ENCODE assay signal across 8 cellular contexts in genomic region chr17:7572338-7572587, GRCh38. TPM values are rescaled to one million over a fixed set of nuclear protein-coding genes. Genes with fewer than 3 reads are reported as not detected.
DNase-seq lines count a peak whose midpoint lies in the region; ATAC-seq, FAIRE-seq and TF ChIP-seq lines count a peak whose summit lies in the region.

No MANE protein-coding gene starts in this region.

- H3K27me3 Mint-ChIP-seq in central memory CD8-positive, alpha-beta T cell: no peaks in the 10 kb centered on the region
- peaks cover 0 to 5% (median 0%) of the 10 kb centered on the region in 5 donors for H3K27me3 Mint-ChIP-seq in naive thymus-derived CD4-positive, alpha-beta T cell

- H3K4me3 ChIP-seq in GM12865 (ENCODE audit: low read depth, low read length) (peak overlapping the region; percentile 93), IMR-90 (ENCODE audit: insufficient read depth, low read depth, low read length) (peak overlapping the region; percentile 57)
- peak overlapping the region; percentile 72 for H3K4me3 ChIP-seq in naive thymus-derived CD4-positive, alpha-beta T cell (ENCODE audit: low read length)

- no peaks in the 10 kb centered on the region for H3K27me3 ChIP-seq in IMR-90 (ENCODE audit: control insufficient read depth, insufficient read depth, low read length)
- no peaks in the 10 kb centered on the region for H3K27me3 ChIP-seq in naive thymus-derived CD4-positive, alpha-beta T cell (ENCODE audit: control insufficient read depth in 2 of 2, insufficient read depth in 2 of 2, low read length in 2 of 2)

- H4K5ac ChIP-seq in IMR-90 (ENCODE audit: low read depth, low read length): peak overlapping the region; percentile 91

- H3K18ac ChIP-seq in IMR-90 (ENCODE audit: low read depth, low read length): peak overlapping the region; percentile 74

- peak overlapping the region; percentile 80 for H2BK120ac ChIP-seq in IMR-90 (ENCODE audit: low read depth, low read length)

- peak overlapping the region; percentile 93 for H3K9ac ChIP-seq in IMR-90 (ENCODE audit: low read depth, low read length)

- peak overlapping the region; percentile 100 for H3K4ac ChIP-seq in IMR-90 (ENCODE audit: low read depth, low read length)

- peak overlapping the region; percentile 96 for H3K23ac ChIP-seq in IMR-90 (ENCODE audit: low read depth, low read length)

- FAIRE-seq in frontal cortex (lab: Jason Lieb, UNC): no peak

- H3K27ac ChIP-seq in IMR-90 (ENCODE audit: insufficient read depth, low read length): peak overlapping the region; percentile 85
- H3K27ac ChIP-seq in naive thymus-derived CD4-positive, alpha-beta T cell (ENCODE audit: low read depth, low read length): peak overlapping the region; percentile 78

- no peaks in the 10 kb centered on the region for H3K9me3 Mint-ChIP-seq in central memory CD8-positive, alpha-beta T cell
- peaks cover 0 to 6% (median 0%) of the 10 kb centered on the region in 11 donors for H3K9me3 Mint-ChIP-seq in naive thymus-derived CD4-positive, alpha-beta T cell

- peaks cover 46% of the 10 kb centered on the region for H4K20me1 ChIP-seq in IMR-90 (ENCODE audit: insufficient read depth, low read length)

- H3K4me3 Mint-ChIP-seq in central memory CD8-positive, alpha-beta T cell: peak overlapping the region; percentile 100
- H3K4me3 Mint-ChIP-seq in naive thymus-derived CD4-positive, alpha-beta T cell: peak overlapping the region; percentile 90 to 100 (median 98)

- CTCF ChIA-PET in IMR-90 (lab: Yijun Ruan, JAX): interaction anchor here (1.2 kb wide), 1 partner anchor 11 kb away, joined by 4 read pairs; no protein-coding TSS in a partner anchor
- CTCF ChIA-PET in naive thymus-derived CD4-positive, alpha-beta T cell (lab: Charles Lee): no interaction called here

- H3K4me2 ChIP-seq in IMR-90 (ENCODE audit: low read depth, low read length): peak overlapping the region; percentile 94

- TF ChIP-seq POLR2A in IMR-90 (IDR thresholded peaks at IDR 0.05; ENCODE audit: low read depth, low read length): no peak

- peaks cover 57% of the 10 kb centered on the region for H3K36me3 ChIP-seq in IMR-90 (ENCODE audit: control insufficient read depth, insufficient read depth, low read length)
- H3K36me3 ChIP-seq in naive thymus-derived CD4-positive, alpha-beta T cell (ENCODE audit: control insufficient read depth in 2 of 3, insufficient read depth in 3 of 3, low read length in 3 of 3): peaks cover 28 to 70% (median 34%) of the 10 kb centered on the region in 3 experiments

- H3K9me3 ChIP-seq in IMR-90 (ENCODE audit: control insufficient read depth, insufficient read depth, low read length): no peaks in the 10 kb centered on the region
- no peaks in the 10 kb centered on the region for H3K9me3 ChIP-seq in naive thymus-derived CD4-positive, alpha-beta T cell (ENCODE audit: control insufficient read depth in 2 of 3, low read length in 3 of 3)

- peaks cover 8% of the 10 kb centered on the region for H3K4me1 ChIP-seq in IMR-90 (ENCODE audit: control insufficient read depth, insufficient read depth, low read length)
- H3K4me1 ChIP-seq in naive thymus-derived CD4-positive, alpha-beta T cell (ENCODE audit: control insufficient read depth in 2 of 2, insufficient read depth in 2 of 2, low read length in 2 of 2): peaks cover 21 to 31% of the 10 kb centered on the region in 2 donors

- H3K14ac ChIP-seq in IMR-90 (replicated peaks; ENCODE audit: low read depth, low read length): peak overlapping the region; percentile 100

- 0 out of 3 replicates have a peak overlapping the region, but pooled peaks have one; percentile 16 for H2BK15ac ChIP-seq in IMR-90 (ENCODE audit: low read depth, low read length)

- 5% methylated on average over 4 of the region's 11 CpGs; no CpG with 5 or more reads in 1 of the 2 experiments for WGBS in IMR-90 (ENCODE audit: extremely low coverage in 2 of 2, insufficient read length in 1 of 2), 2 experiments

- peak overlapping the region; percentile 99 for H3K27ac Mint-ChIP-seq in central memory CD8-positive, alpha-beta T cell (ENCODE audit: low read depth)
- H3K27ac Mint-ChIP-seq in naive thymus-derived CD4-positive, alpha-beta T cell: peak overlapping the region; percentile 94 to 99 (median 98)

- H4K8ac ChIP-seq in IMR-90 (ENCODE audit: low read depth in 2 of 2, low read length in 2 of 2): peak overlapping the region; percentile 76 to 96

- dilution Hi-C loops in IMR-90 (cut with HindIII; ENCODE audit: low sequenced_read_pairs, unreplicated experiment): no loop called here

- peaks cover 10 to 57% of the 10 kb centered on the region in 2 experiments; a peak in 3 of 4 replicates for H3K79me1 ChIP-seq in IMR-90 (ENCODE audit: low read depth in 1 of 2, low read length in 2 of 2)

- peak overlapping the region; percentile 89 for H4K91ac ChIP-seq in IMR-90 (ENCODE audit: insufficient read depth, low read depth, low read length)

- no peak for TF ChIP-seq RAD21 in IMR-90 (IDR thresholded peaks at IDR 0.05; ENCODE audit: low read length)

- ATAC-seq in IMR-90 (ENCODE audit: low read depth): no peak
- no peak for ATAC-seq in central memory CD8-positive, alpha-beta T cell (replicated peaks; ENCODE audit: extremely low read depth, poor library complexity, severe bottlenecking)
- no peak for ATAC-seq in naive thymus-derived CD4-positive, alpha-beta T cell
- ATAC-seq in GM21786 (IDR thresholded peaks at IDR 0.05; ENCODE audit: unreplicated experiment): no peak

- DNase-seq in GM12865 (ENCODE audit: low read depth): no peak
- no peak for DNase-seq in IMR-90
- no peak for DNase-seq in central memory CD8-positive, alpha-beta T cell (ENCODE audit: low spot score in 2 of 2)
- no peak for DNase-seq in naive thymus-derived CD4-positive, alpha-beta T cell
- DNase-seq in OCI-M1 (lab: John Stamatoyannopoulos, UW): no peak
- DNase-seq in activated CD8-positive, alpha-beta memory T cell treated with anti-CD3 and anti-CD28 coated beads for 24 hours: no peak
- DNase-seq in frontal cortex (ENCODE audit: low spot score in 2 of 2): no peak

- H2AK9ac ChIP-seq in IMR-90 (replicated peaks; ENCODE audit: low read depth, low read length, poor library complexity): peak overlapping the region; percentile 99

- peaks cover 9% of the 10 kb centered on the region; the same call in 1 of the 2 replicates for H3K9me1 ChIP-seq in IMR-90 (ENCODE audit: insufficient read depth, low read length)

- H2BK5ac ChIP-seq in IMR-90 (ENCODE audit: low read depth, low read length, poor library complexity, severe bottlenecking): peak overlapping the region; percentile 95

- peaks cover 59% of the 10 kb centered on the region for H3K36me3 Mint-ChIP-seq in central memory CD8-positive, alpha-beta T cell (ENCODE audit: insufficient read depth)
- peaks cover 4 to 55% (median 27%) of the 10 kb centered on the region in 5 donors for H3K36me3 Mint-ChIP-seq in naive thymus-derived CD4-positive, alpha-beta T cell

- H2AK5ac ChIP-seq in IMR-90 (ENCODE audit: low read depth, low read length): peak overlapping the region; percentile 96

- TF ChIP-seq CTCF in GM12865 (IDR thresholded peaks at IDR 0.05; ENCODE audit: insufficient read depth, low read depth, low read length, missing control alignments) (no peak), IMR-90 (conservative IDR thresholded peaks at IDR 0.05; ENCODE audit: low read depth, low read length) (no peak)

- peak overlapping the region; percentile 83 for H3K56ac ChIP-seq in IMR-90 (ENCODE audit: extremely low read depth, insufficient read depth, low read length)

- intact Hi-C loops in IMR-90 (cut with micrococcal nuclease): loop anchor here (5.0 kb wide), 1 partner anchor 270 kb away; no protein-coding TSS in a partner anchor
- intact Hi-C loops in naive thymus-derived CD4-positive, alpha-beta T cell (cut with micrococcal nuclease): loop anchor here (1.0 to 10.0 kb wide), 29 partner anchors 11 to 618 kb away; partner anchors contain the start of genes ELP5 (in 2 of the 2), PER1 (in 2 of the 2), POLR2A (in 2 of the 2) and SENP3 (in 2 of the 2)

- H2BK20ac ChIP-seq in IMR-90 (ENCODE audit: low read depth, low read length): 0 out of 2 replicates have a peak overlapping the region, but pooled peaks have one; percentile 16

- peaks cover 42% of the 10 kb centered on the region for H3K4me1 Mint-ChIP-seq in central memory CD8-positive, alpha-beta T cell
- H3K4me1 Mint-ChIP-seq in naive thymus-derived CD4-positive, alpha-beta T cell: peaks cover 12 to 61% (median 43%) of the 10 kb centered on the region in 7 donors

- in situ Hi-C loops in IMR-90 (cut with MboI; ENCODE audit: low sequenced_read_pairs): no loop called here

- POLR2A ChIA-PET in IMR-90 (lab: Charles Lee; ENCODE audit: unreplicated experiment): no interaction called here
- POLR2A ChIA-PET in naive thymus-derived CD4-positive, alpha-beta T cell (lab: Charles Lee): interaction anchor here (1.0 to 8.2 kb wide), 11 partner anchors 8 to 136 kb away, joined by 3 to 108 read pairs (median 6); partner anchors contain the start of genes MPDU1, POLR2A, SAT2 and SENP3

- peak overlapping the region; percentile 90 for H2AFZ ChIP-seq in IMR-90 (replicated peaks; ENCODE audit: low read length, poor library complexity)

- no TSS peak for BruUV-seq in IMR-90 (replicated peaks; lab: Mats Ljungman, UMichigan)

RNA-seq across cellular contexts. Expression of gene CD68, which starts 7.2 kb away (rescaled TPM):
- total RNA-seq in IMR-90 (2012; rRNA removed): 16.0 and 23.3 TPM in 2 replicates
- polyA plus RNA-seq in IMR-90 (2012; rRNA removed): 43.1 and 55.0 TPM in 2 replicates
- polyA plus RNA-seq in IMR-90 (2012; cell fraction: cytosol; rRNA removed): 18.3 and 59.5 TPM in 2 replicates
- polyA plus RNA-seq in IMR-90 (2012; cell fraction: nucleus; rRNA removed; ENCODE audit: low replicate concordance): 2.6 and 3.5 TPM in 2 replicates
- 100 to 1,000 TPM in 1 of 5 experiments, 10 to 100 TPM in 2, 1 to 10 TPM in 2; 6.8 to 176 (median 18.8) TPM for total RNA-seq in naive thymus-derived CD4-positive, alpha-beta T cell
- polyA plus RNA-seq in naive thymus-derived CD4-positive, alpha-beta T cell: under 1 TPM; 0.12 to 0.21 TPM
- total RNA-seq in frontal cortex: 1.2 TPM

RNA-seq across cellular contexts. Expression of gene SENP3, which starts 10.5 kb away (rescaled TPM):
- total RNA-seq in IMR-90 (2012; rRNA removed) (72.8 and 120 TPM in 2 replicates), frontal cortex (102 TPM)
- polyA plus RNA-seq in IMR-90 (2012; rRNA removed): 74.7 and 82.4 TPM in 2 replicates
- polyA plus RNA-seq in IMR-90 (2012; cell fraction: cytosol; rRNA removed): 37.8 and 97.7 TPM in 2 replicates
- 35.2 and 52.7 TPM in 2 replicates for polyA plus RNA-seq in IMR-90 (2012; cell fraction: nucleus; rRNA removed; ENCODE audit: low replicate concordance)
- 10 to 100 TPM; 35.0 to 43.8 (median 40.8) TPM for total RNA-seq in naive thymus-derived CD4-positive, alpha-beta T cell
- 10 to 100 TPM; 13.2 to 20.6 TPM for polyA plus RNA-seq in naive thymus-derived CD4-positive, alpha-beta T cell

RNA-seq across cellular contexts. Expression of gene MPDU1, which starts 11.4 kb away (rescaled TPM):
- total RNA-seq in IMR-90 (2012; rRNA removed): 142 and 149 TPM in 2 replicates
- 135 and 152 TPM in 2 replicates for polyA plus RNA-seq in IMR-90 (2012; rRNA removed)
- polyA plus RNA-seq in IMR-90 (2012; cell fraction: cytosol; rRNA removed): 111 and 139 TPM in 2 replicates
- 74.4 and 102 TPM in 2 replicates for polyA plus RNA-seq in IMR-90 (2012; cell fraction: nucleus; rRNA removed; ENCODE audit: low replicate concordance)
- 10 to 100 TPM; 25.4 to 79.8 (median 31.4) TPM for total RNA-seq in naive thymus-derived CD4-positive, alpha-beta T cell
- 10 to 100 TPM; 39.1 to 52.3 TPM for polyA plus RNA-seq in naive thymus-derived CD4-positive, alpha-beta T cell
- 35.1 TPM for total RNA-seq in frontal cortex

RNA-seq across cellular contexts. Expression of gene TNFSF13, which starts 13.7 kb away (rescaled TPM):
- total RNA-seq in IMR-90 (2012; rRNA removed): 0.56 TPM in 1 of 2 replicates, not detected in the other
- 0.98 and 1.3 TPM in 2 replicates for polyA plus RNA-seq in IMR-90 (2012; rRNA removed)
- polyA plus RNA-seq in IMR-90 (2012; cell fraction: cytosol; rRNA removed): 1.1 and 1.2 TPM in 2 replicates
- polyA plus RNA-seq in IMR-90 (2012; cell fraction: nucleus; rRNA removed; ENCODE audit: low replicate concordance): 1.4 and 1.9 TPM in 2 replicates
- 10 to 100 TPM in 1 of 5 experiments, 1 to 10 TPM in 4; 2.0 to 45.6 (median 4.4) TPM for total RNA-seq in naive thymus-derived CD4-positive, alpha-beta T cell
- 1 to 10 TPM; 1.1 to 1.5 TPM for polyA plus RNA-seq in naive thymus-derived CD4-positive, alpha-beta T cell
- total RNA-seq in frontal cortex: 1.2 TPM

RNA-seq across cellular contexts. Expression of gene SOX15, which starts 17.6 kb away (rescaled TPM):
- total RNA-seq in IMR-90 (2012; rRNA removed) (0.18 and 0.28 TPM in 2 replicates), frontal cortex (1.2 TPM)
- 0.62 and 1.0 TPM in 2 replicates for polyA plus RNA-seq in IMR-90 (2012; rRNA removed)
- 2.4 and 3.1 TPM in 2 replicates for polyA plus RNA-seq in IMR-90 (2012; cell fraction: cytosol; rRNA removed)
- 0.84 and 3.4 TPM in 2 replicates for polyA plus RNA-seq in IMR-90 (2012; cell fraction: nucleus; rRNA removed; ENCODE audit: low replicate concordance)
- total RNA-seq in naive thymus-derived CD4-positive, alpha-beta T cell: 1 to 10 TPM in 2 of 5 experiments, under 1 TPM in 3; 0.44 to 1.6 (median 0.56) TPM
- polyA plus RNA-seq in naive thymus-derived CD4-positive, alpha-beta T cell: not detected
